ENCODE assay signal across 8 cellular contexts in genomic region chr3:42061711-42062408, GRCh38. TPM values are rescaled to one million over a fixed set of nuclear protein-coding genes. Genes with fewer than 3 reads are reported as not detected.
A peak's percentile ranks its signal among the peaks of the same experiment; 100 is the strongest.
DNase-seq lines count a peak whose midpoint lies in the region; ATAC-seq and TF ChIP-seq lines count a peak whose summit lies in the region.

No MANE protein-coding gene starts in this region.

- ATAC-seq in psoas muscle = peak; percentile 95 to 97 (median 96)
- no peak for ATAC-seq in activated CD4-positive, alpha-beta T cell treated with anti-CD3 and anti-CD28 coated beads for 36 hours
- no peak for ATAC-seq in GM18868 (IDR thresholded peaks at IDR 0.05; ENCODE audit: unreplicated experiment)

- H3K27ac ChIP-seq in Peyer's patch (peak overlapping the region in 3 of 4 donors; percentile 56 to 77 (median 74)), psoas muscle (peak overlapping the region; percentile 94)

- no peak for TF ChIP-seq CTCF in Peyer's patch (IDR thresholded peaks at IDR 0.05)
- TF ChIP-seq CTCF in fibroblast of the aortic adventitia (IDR thresholded peaks at IDR 0.05; ENCODE audit: insufficient read depth, low read length) = no peak
- no peak for TF ChIP-seq CTCF in psoas muscle (IDR thresholded peaks at IDR 0.05)

- H3K36me3 ChIP-seq in Peyer's patch (no peaks in the 10 kb centered on the region), psoas muscle (ENCODE audit: insufficient read depth in 1 of 2, low read depth in 1 of 2) (no peaks in the 10 kb centered on the region)

- no peak overlapping the region for H3K4me3 ChIP-seq in Peyer's patch
- H3K4me3 ChIP-seq in fibroblast of the aortic adventitia (ENCODE audit: low read depth, low read length) = peak overlapping the region; percentile 25
- H3K4me3 ChIP-seq in psoas muscle = peak overlapping the region; percentile 48

- H3K27me3 ChIP-seq in Peyer's patch (no peaks in the 10 kb centered on the region), psoas muscle (ENCODE audit: insufficient read depth in 3 of 3, low read length in 2 of 3) (no peaks in the 10 kb centered on the region)

- H3K4me1 ChIP-seq in Peyer's patch = peaks cover 0 to 26% (median 7%) of the 10 kb centered on the region in 4 donors
- H3K4me1 ChIP-seq in psoas muscle = peaks cover 48% of the 10 kb centered on the region

- H3K27me3 Mint-ChIP-seq in activated CD4-positive, alpha-beta T cell treated with anti-CD3 and anti-CD28 coated beads for 36 hours = no peaks in the 10 kb centered on the region

- DNase-seq in Daoy (ENCODE audit: low read depth) (peak; percentile 90), Peyer's patch (peak in 1 of 3 donors; percentile 72), fibroblast of the aortic adventitia (ENCODE audit: low read depth) (peak; percentile 99), psoas muscle (peak; percentile 85 to 92), D341Med (ENCODE audit: low spot score) (no peak)
- DNase-seq in stimulated activated naive CD4-positive, alpha-beta T cell (lab: John Stamatoyannopoulos, UW) = no peak
- DNase-seq in activated CD4-positive, alpha-beta T cell treated with anti-CD3 and anti-CD28 coated beads for 36 hours = no peak

- intact Hi-C loops in psoas muscle (cut with DNase I) = loop anchor here in 1 of 2 donors (5.0 kb wide), 1 partner anchor 40 kb away; no protein-coding TSS in a partner anchor
- intact Hi-C loops in activated CD4-positive, alpha-beta T cell treated with anti-CD3 and anti-CD28 coated beads for 36 hours (cut with DNase I, micrococcal nuclease) = no loop called here

- peaks cover 11% of the 10 kb centered on the region for H3K4me1 Mint-ChIP-seq in activated CD4-positive, alpha-beta T cell treated with anti-CD3 and anti-CD28 coated beads for 36 hours

- POLR2A ChIA-PET in activated CD4-positive, alpha-beta T cell treated with anti-CD3 and anti-CD28 coated beads for 36 hours (lab: Charles Lee) = no interaction called here

- no peak overlapping the region for H3K4me3 Mint-ChIP-seq in activated CD4-positive, alpha-beta T cell treated with anti-CD3 and anti-CD28 coated beads for 36 hours

- no peaks in the 10 kb centered on the region for H3K36me3 Mint-ChIP-seq in activated CD4-positive, alpha-beta T cell treated with anti-CD3 and anti-CD28 coated beads for 36 hours (ENCODE audit: low read depth)

- H3K9me3 Mint-ChIP-seq in activated CD4-positive, alpha-beta T cell treated with anti-CD3 and anti-CD28 coated beads for 36 hours (ENCODE audit: low read depth) = no peaks in the 10 kb centered on the region

- CTCF ChIA-PET in activated CD4-positive, alpha-beta T cell treated with anti-CD3 and anti-CD28 coated beads for 36 hours (lab: Charles Lee) = interaction anchor here (1.0 to 1.4 kb wide), 2 partner anchors 10 to 130 kb away, joined by 3 read pairs; no protein-coding TSS in a partner anchor

- no peak overlapping the region for H3K27ac Mint-ChIP-seq in activated CD4-positive, alpha-beta T cell treated with anti-CD3 and anti-CD28 coated beads for 36 hours

- TF ChIP-seq POLR2A in Peyer's patch (IDR thresholded peaks at IDR 0.05) = no peak

- H3K9me3 ChIP-seq in Peyer's patch = no peaks in the 10 kb centered on the region
- no peaks in the 10 kb centered on the region for H3K9me3 ChIP-seq in psoas muscle

- WGBS in psoas muscle, 3 donors = 4 to 7% (median 4%) methylated on average over 6 of the region's 6 CpGs

RNA-seq across cellular contexts. Expression of gene TRAK1, which starts 29.3 kb away (rescaled TPM):
- 7.1 and 7.4 TPM in 2 replicates for total RNA-seq in Daoy (2014; rRNA removed; shearing (Covaris generic))
- total RNA-seq in Peyer's patch (100 to 1,000 TPM in 3 of 4 donors, 10 to 100 TPM in 1; 96.2 to 283 (median 125) TPM), fibroblast of the aortic adventitia (ENCODE audit: low replicate concordance) (23.2 and 51.6 TPM in 2 replicates), psoas muscle (100 to 1,000 TPM in 3 of 4 donors, 10 to 100 TPM in 1; 94.8 to 128 (median 120) TPM)
- polyA plus RNA-seq in psoas muscle = 10 to 100 TPM; 30.8 to 68.2 (median 45.2) TPM
- total RNA-seq in activated CD4-positive, alpha-beta T cell treated with anti-CD3 and anti-CD28 coated beads for 36 hours = 10 to 100 TPM; 22.4 to 23.6 TPM

Comparison
In these comparisons a context has a peak if more than half of its experiments do, and no peak if none do; other contexts are left out.
1. DNase-seq: peak in Daoy (single experiment), fibroblast of the aortic adventitia (single experiment) and psoas muscle (2 of 2); none in stimulated activated naive CD4-positive, alpha-beta T cell (0 of 6), activated CD4-positive, alpha-beta T cell treated with anti-CD3 and anti-CD28 coated beads for 36 hours (single experiment) and D341Med (single experiment).
2. H3K4me3 ChIP-seq: peak in fibroblast of the aortic adventitia (single experiment) and psoas muscle (single experiment); none in Peyer's patch (0 of 4).
3. ATAC-seq: peak in psoas muscle (4 of 4); none in activated CD4-positive, alpha-beta T cell treated with anti-CD3 and anti-CD28 coated beads for 36 hours (single experiment) and GM18868 (single experiment).